1 cellular context compared by ENCODE assay signal in genomic region chr2:65130440-65131175, GRCh38.
A peak's percentile ranks its signal among the peaks of the same experiment; 100 is the strongest.
TF ChIP-seq lines count a peak whose summit lies in the region.

No MANE protein-coding gene starts in this region.

TF ChIP-seq in HepG2, 621 proteins besides CTCF, POLR2A, EP300 and RAD21 (continued from another document and continues in another):
- peak; percentile 17; the same call in 1 of the 2 replicates for TF ChIP-seq FOXP4 (CRISPR knock-in tag; IDR thresholded peaks at IDR 0.05)
- no peak for TF ChIP-seq KAT8 (CRISPR knock-in tag; IDR thresholded peaks at IDR 0.05)
- TF ChIP-seq TFAP4 (IDR thresholded peaks at IDR 0.05; ENCODE audit: borderline replicate concordance, low read depth): 0 out of 2 replicates have a peak, but pooled peaks have one; percentile 3
- no peak for TF ChIP-seq FOXA1 (IDR thresholded peaks at IDR 0.05)
- no peak for TF ChIP-seq FOXA1 (CRISPR knock-in tag; IDR thresholded peaks at IDR 0.05)
- no peak for TF ChIP-seq ATF7 (IDR thresholded peaks at IDR 0.05)
- 0 out of 2 replicates have a peak, but pooled peaks have one; percentile 97 for TF ChIP-seq ATF7 (CRISPR knock-in tag; IDR thresholded peaks at IDR 0.05)
- TF ChIP-seq SP2 (CRISPR knock-in tag; IDR thresholded peaks at IDR 0.05): peak; percentile 57
- TF ChIP-seq DR1 (CRISPR knock-in tag; IDR thresholded peaks at IDR 0.05): 0 out of 2 replicates have a peak, but pooled peaks have one; percentile 31
- no peak; the same call in 1 of the 2 replicates for TF ChIP-seq TFE3 (CRISPR knock-in tag; IDR thresholded peaks at IDR 0.05)
- TF ChIP-seq POLR2G (IDR thresholded peaks at IDR 0.05; ENCODE audit: low read depth, low read length): no peak; the same call in 1 of the 2 replicates
- TF ChIP-seq CEBPB (IDR thresholded peaks at IDR 0.05; ENCODE audit: borderline replicate concordance, low read depth, low read length): peak; percentile 65; the same call in 1 of the 2 replicates
- TF ChIP-seq ZBTB8A (CRISPR knock-in tag; IDR thresholded peaks at IDR 0.05; ENCODE audit: borderline replicate concordance, low read depth): no peak; the same call in 1 of the 2 replicates
- peak; percentile 86; the same call in 1 of the 2 replicates for TF ChIP-seq TOPORS (CRISPR knock-in tag; IDR thresholded peaks at IDR 0.05)
- no peak for TF ChIP-seq ZNF468 (CRISPR knock-in tag; IDR thresholded peaks at IDR 0.05)
- TF ChIP-seq ZNF232 (CRISPR knock-in tag; IDR thresholded peaks at IDR 0.05; ENCODE audit: borderline replicate concordance): 0 out of 2 replicates have a peak, but pooled peaks have one; percentile 63
- peak; percentile 68; the same call in 1 of the 2 replicates for TF ChIP-seq ZNF337 (CRISPR knock-in tag; IDR thresholded peaks at IDR 0.05; ENCODE audit: borderline replicate concordance, low read depth)
- no peak for TF ChIP-seq ZNF713 (CRISPR knock-in tag; IDR thresholded peaks at IDR 0.05)
- 0 out of 2 replicates have a peak, but pooled peaks have one; percentile 61 for TF ChIP-seq ZNF180 (CRISPR knock-in tag; IDR thresholded peaks at IDR 0.05; ENCODE audit: borderline replicate concordance, low read depth)
- peak; percentile 76 for TF ChIP-seq TBL1XR1 (IDR thresholded peaks at IDR 0.05; ENCODE audit: borderline replicate concordance, low read length, partially characterized antibody)
- TF ChIP-seq MTA1 (CRISPR knock-in tag; IDR thresholded peaks at IDR 0.05; ENCODE audit: borderline replicate concordance): peak; percentile 22; the same call in 1 of the 2 replicates
- 0 out of 2 replicates have a peak, but pooled peaks have one; percentile 3 for TF ChIP-seq IKZF5 (CRISPR knock-in tag; IDR thresholded peaks at IDR 0.05)
- peak; percentile 9; the same call in 1 of the 2 replicates for TF ChIP-seq THRA (CRISPR knock-in tag; IDR thresholded peaks at IDR 0.05; ENCODE audit: borderline replicate concordance)
- TF ChIP-seq CHD4 (IDR thresholded peaks at IDR 0.05; ENCODE audit: borderline replicate concordance, low read length): peak; percentile 90
- TF ChIP-seq ZMYM2 (CRISPR knock-in tag; IDR thresholded peaks at IDR 0.05): peak; percentile 90
- 0 out of 2 replicates have a peak, but pooled peaks have one; percentile 8 for TF ChIP-seq TOE1 (CRISPR knock-in tag; IDR thresholded peaks at IDR 0.05)
- peak; percentile 10; the same call in 1 of the 2 replicates for TF ChIP-seq THAP8 (CRISPR knock-in tag; IDR thresholded peaks at IDR 0.05; ENCODE audit: borderline replicate concordance)
- no peak for TF ChIP-seq MXI1 (IDR thresholded peaks at IDR 0.05; ENCODE audit: borderline replicate concordance, low read depth, low read length)
- peak; percentile 93 for TF ChIP-seq ZNF777 (CRISPR knock-in tag; IDR thresholded peaks at IDR 0.05)
- TF ChIP-seq PRMT3 (CRISPR knock-in tag; IDR thresholded peaks at IDR 0.05; ENCODE audit: borderline replicate concordance, low read depth): no peak
- peak; percentile 54 for TF ChIP-seq MED1 (CRISPR knock-in tag; IDR thresholded peaks at IDR 0.05)
- TF ChIP-seq EED (CRISPR knock-in tag; IDR thresholded peaks at IDR 0.05): no peak
- TF ChIP-seq ZNF280D (CRISPR knock-in tag; IDR thresholded peaks at IDR 0.05): peak; percentile 58; the same call in 1 of the 2 replicates
- TF ChIP-seq XBP1 (CRISPR knock-in tag; IDR thresholded peaks at IDR 0.05): no peak
- TF ChIP-seq HNRNPLL (IDR thresholded peaks at IDR 0.05; ENCODE audit: low read depth, low read length, poor library complexity, severe bottlenecking): no peak
- TF ChIP-seq ZSCAN5A (CRISPR knock-in tag; IDR thresholded peaks at IDR 0.05; ENCODE audit: borderline replicate concordance): 0 out of 2 replicates have a peak, but pooled peaks have one; percentile 22
- TF ChIP-seq PAXIP1 (CRISPR knock-in tag; conservative IDR thresholded peaks at IDR 0.05): peak; percentile 65
- TF ChIP-seq RBAK (CRISPR knock-in tag; IDR thresholded peaks at IDR 0.05): no peak
- TF ChIP-seq CCDC6 (CRISPR knock-in tag; IDR thresholded peaks at IDR 0.05): 0 out of 2 replicates have a peak, but pooled peaks have one; percentile 8
- TF ChIP-seq HOXA9 (CRISPR knock-in tag; IDR thresholded peaks at IDR 0.05; ENCODE audit: borderline replicate concordance): no peak
- peak; percentile 76; the same call in 1 of the 2 replicates for TF ChIP-seq ATF1 (CRISPR knock-in tag; IDR thresholded peaks at IDR 0.05)
- TF ChIP-seq HNF1B (CRISPR knock-in tag; IDR thresholded peaks at IDR 0.05): peak; percentile 47
- TF ChIP-seq ZNF121 (CRISPR knock-in tag; IDR thresholded peaks at IDR 0.05): peak; percentile 48; the same call in 1 of the 2 replicates
- peak; percentile 52; the same call in 1 of the 2 replicates for TF ChIP-seq ZNF451 (CRISPR knock-in tag; IDR thresholded peaks at IDR 0.05)
